21 cellular contexts compared by ENCODE assay signal in the genomic region with DNA sequence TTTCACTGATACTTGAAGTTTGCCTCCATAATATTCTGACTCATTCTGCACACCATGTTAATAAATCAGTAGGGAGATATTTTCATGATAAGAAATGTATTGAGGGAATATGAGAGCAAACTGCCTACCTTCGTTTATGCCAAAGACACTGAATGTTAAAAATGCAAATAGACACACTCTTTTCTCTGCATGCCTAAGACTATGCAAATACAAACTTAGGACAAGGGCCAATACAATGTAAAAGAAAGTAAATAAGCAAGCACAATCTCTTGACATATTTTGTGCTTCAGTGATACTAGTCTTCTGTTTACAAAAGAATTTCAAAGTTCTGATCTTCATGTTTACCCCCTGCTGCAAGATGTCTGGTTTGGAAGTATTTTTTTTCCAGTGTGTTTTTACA.
A peak's percentile ranks its signal among the peaks of the same experiment; 100 is the strongest.
DNase-seq lines count a peak whose midpoint lies in the region; ATAC-seq, FAIRE-seq and TF ChIP-seq lines count a peak whose summit lies in the region.
"Had no signal": no experiment of that assay in that cellular context is flagged by ENCODE, and none has a peak within 500 bp of the region (broad histone marks: within the 10 kb centered on the region; RNA-seq: fewer than 3 reads in every experiment).

No MANE protein-coding gene starts in this region.

- H3K27me3 ChIP-seq in K562 (ENCODE audit: control insufficient read depth in 2 of 2, insufficient read depth in 2 of 2, low read length in 2 of 2) = no peaks in the 10 kb centered on the region
- H3K27me3 ChIP-seq: BLaER1 had no signal

- H3K9ac ChIP-seq in K562 (ENCODE audit: insufficient read depth in 1 of 2, low read depth in 2 of 2, low read length in 2 of 2) = no peak overlapping the region
- H3K9ac ChIP-seq: BLaER1, GM23248 had no signal

- no peak overlapping the region for H3K4me2 ChIP-seq in K562 (ENCODE audit: insufficient read depth, low read length)
- H3K4me2 ChIP-seq: BLaER1 had no signal

- CTCF ChIA-PET in K562 (lab: Yijun Ruan, JAX; ENCODE audit: low intra/inter-chr PET ratio) = no interaction called here

- in situ Hi-C loops in K562 (cut with MboI) = no loop called here

- FAIRE-seq in H54 (lab: Jason Lieb, UNC) = peak; percentile 72
- FAIRE-seq in K562 (lab: Jason Lieb, UNC) = no peak
- FAIRE-seq: A204.1, D721Med, GM12892 had no signal

- TF ChIP-seq RAD21 in K562 (CRISPR knock-in tag; conservative IDR thresholded peaks at IDR 0.05 in 1 of 2, IDR thresholded peaks at IDR 0.05 in 1 of 2) = no peak

- no peak for TF ChIP-seq CTCF in K562 (IDR thresholded peaks at IDR 0.05 in 2 of 3, conservative IDR thresholded peaks at IDR 0.05 in 1 of 3; ENCODE audit: insufficient read depth in 2 of 3, low read depth in 1 of 3, low read length in 3 of 3)

- no peaks in the 10 kb centered on the region for H3K4me1 ChIP-seq in K562 (replicated peaks in 1 of 2; ENCODE audit: control insufficient read depth in 2 of 2, insufficient read depth in 2 of 2, low read length in 2 of 2)
- H3K4me1 ChIP-seq: BLaER1, HAP-1 had no signal

- H3K27ac ChIP-seq in K562 (ENCODE audit: extremely low read depth, low read depth, low read length) = no peak overlapping the region
- H3K27ac ChIP-seq: 22Rv1, BLaER1, C4-2B, GM23248 had no signal

- H3K9me1 ChIP-seq in K562 (ENCODE audit: control insufficient read depth, insufficient read depth, low read length) = no peaks in the 10 kb centered on the region

- POLR2A ChIA-PET in K562 (lab: Yijun Ruan, JAX) = no interaction called here

- DNase-seq in DMS53 (lab: John Stamatoyannopoulos, UW) (peak; percentile 4), DMS53 treated with DMSO at 0.1 percent for 48 hours (lab: John Stamatoyannopoulos, UW; ENCODE audit: unreplicated experiment) (no peak), H54 (ENCODE audit: insufficient read length, low spot score) (no peak), NCI-H526 treated with DMSO at 0.1 percent for 48 hours (lab: John Stamatoyannopoulos, UW) (peak; percentile 84), K562 (ENCODE audit: extremely low read depth in 1 of 4, low spot score in 3 of 4) (no peak)
- DNase-seq: CD4-positive, CD25-positive, alpha-beta regulatory T cell; CD8-positive, alpha-beta T cell; DMS 273 treated with DMSO at 0.1 percent for 48 hours; DND-41; GM23248; HFFc6 had no signal

- no peaks in the 10 kb centered on the region for H3K79me2 ChIP-seq in K562 (ENCODE audit: control insufficient read depth, insufficient read depth, low read length)

- BruUV-seq in K562 (replicated peaks; lab: Mats Ljungman, UMichigan) = no TSS peak

- H4K20me1 ChIP-seq in K562 (replicated peaks; ENCODE audit: control insufficient read depth, insufficient read depth, low read length) = no peaks in the 10 kb centered on the region
- H4K20me1 ChIP-seq: BLaER1 had no signal

- no peaks in the 10 kb centered on the region for H3K9me3 ChIP-seq in K562 (replicated peaks; ENCODE audit: control insufficient read depth, insufficient read depth, low read depth, low read length)
- H3K9me3 ChIP-seq: BLaER1, HAP-1 had no signal

- no peak for ATAC-seq in K562
- no peak for ATAC-seq in HG03460 (IDR thresholded peaks at IDR 0.05; ENCODE audit: unreplicated experiment)
- ATAC-seq in GM18517 (IDR thresholded peaks at IDR 0.05; ENCODE audit: unreplicated experiment) = no peak
- ATAC-seq in GM18868 (IDR thresholded peaks at IDR 0.05; ENCODE audit: unreplicated experiment) = no peak
- ATAC-seq: CD8-positive, alpha-beta T cell had no signal

- intact Hi-C loops in K562 (cut with micrococcal nuclease) = no loop called here

- no peak for TF ChIP-seq EP300 in K562 (IDR thresholded peaks at IDR 0.05; ENCODE audit: low read length)

- no peak overlapping the region for H3K4me3 ChIP-seq in K562
- H3K4me3 ChIP-seq: BLaER1, GM23248, HAP-1 had no signal

- H3K36me3 ChIP-seq in K562 (ENCODE audit: control insufficient read depth, insufficient read depth, low read length) = no peaks in the 10 kb centered on the region
- H3K36me3 ChIP-seq: BLaER1, HAP-1 had no signal

- 2% methylated on average over 1 of the region's 1 CpG for WGBS in K562 (ENCODE audit: insufficient coverage, low coverage, missing lambda C conversion rate)

- no peak for TF ChIP-seq POLR2A in H54 (IDR thresholded peaks at IDR 0.05; ENCODE audit: low read depth, low read length)
- no peak for TF ChIP-seq POLR2A in K562 (conservative IDR thresholded peaks at IDR 0.05)

- H2AFZ ChIP-seq in K562 (ENCODE audit: low read depth, low read length) = no peak overlapping the region
- H2AFZ ChIP-seq: GM23248 had no signal

TF ChIP-seq in K562, 482 proteins besides CTCF, POLR2A, EP300 and RAD21:
- TF ChIP-seq POLR2H (tag; IDR thresholded peaks at IDR 0.05; ENCODE audit: low read depth) (0 out of 2 replicates have a peak, but pooled peaks have one; percentile 1), ADNP (tag; IDR thresholded peaks at IDR 0.05) (no peak)

Comparison
In these comparisons a context has a peak if more than half of its experiments do, and no peak if none do; other contexts are left out.
1. DNase-seq: peak in DMS53 (single experiment) and NCI-H526 treated with DMSO at 0.1 percent for 48 hours (single experiment); none in DMS53 treated with DMSO at 0.1 percent for 48 hours (single experiment), H54 (single experiment) and K562 (0 of 4).